ENCODE assay signal across 7 cellular contexts in the genomic region with DNA sequence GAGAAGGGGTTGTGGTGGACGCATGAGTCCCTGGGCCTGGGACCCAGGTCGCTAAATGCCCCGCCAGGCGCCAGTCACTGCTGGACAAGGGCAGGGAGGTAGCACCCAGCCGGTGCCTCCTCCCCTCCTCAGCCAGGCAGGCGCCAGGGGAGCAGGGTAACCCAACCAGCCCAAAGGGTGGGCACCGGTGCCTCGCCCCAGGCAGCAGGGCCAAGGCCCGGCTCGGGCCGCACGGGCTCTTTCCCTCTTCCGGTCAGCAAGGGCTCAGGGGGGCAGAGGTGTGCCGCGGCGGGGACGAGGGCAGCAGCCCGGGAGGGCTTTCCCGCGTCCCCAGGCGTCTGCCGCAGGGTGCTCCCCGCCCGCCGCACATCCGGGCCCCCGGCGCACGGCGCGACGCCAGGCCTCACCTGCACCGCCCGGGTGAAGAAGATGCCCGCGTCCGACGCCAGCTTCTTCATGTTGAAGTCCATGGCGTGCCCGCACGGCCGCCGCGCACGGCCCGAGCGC. TPM values are rescaled to one million over a fixed set of nuclear protein-coding genes. Genes with fewer than 3 reads are reported as not detected.
DNase-seq lines count a peak whose midpoint lies in the region; ATAC-seq and TF ChIP-seq lines count a peak whose summit lies in the region.

No MANE protein-coding gene starts in this region.

- H3K27ac Mint-ChIP-seq in nephron = peak overlapping the region; percentile 51 to 90 (median 72)

- TF ChIP-seq CTCF in nephron (IDR thresholded peaks at IDR 0.05; ENCODE audit: unreplicated experiment in 3 of 3) = no peak

- peaks cover 4% of the 10 kb centered on the region for H3K27me3 Mint-ChIP-seq in nephron (ENCODE audit: low read depth)

- DNase-seq in GDM1 (lab: John Stamatoyannopoulos, UW) = peak; percentile 46
- DNase-seq in HT1080 (ENCODE audit: low read depth) = peak; percentile 38
- peak in 3 of 5 experiments; percentile 70 to 89 (median 82) for DNase-seq in T-helper 2 cell
- DNase-seq in epithelial cell of prostate (ENCODE audit: low read depth, low spot score) = no peak
- no peak for DNase-seq in NCI-H1048 (lab: John Stamatoyannopoulos, UW)

- H3K4me1 Mint-ChIP-seq in nephron = peaks cover 40% of the 10 kb centered on the region

- ATAC-seq in GM21367 (IDR thresholded peaks at IDR 0.05; ENCODE audit: unreplicated experiment) = peak; percentile 32

- H3K4me3 Mint-ChIP-seq in nephron = peak overlapping the region; percentile 83 to 90 (median 89)

- no peaks in the 10 kb centered on the region for H3K9me3 Mint-ChIP-seq in nephron

- H3K36me3 Mint-ChIP-seq in nephron (ENCODE audit: low read depth) = no peaks in the 10 kb centered on the region

- H3K27ac ChIP-seq in epithelial cell of prostate = peak overlapping the region; percentile 62

RNA-seq across cellular contexts. Expression of a gene that starts 0.4 kb away (rescaled TPM):
- 46.6 and 48.5 TPM in 2 replicates for total RNA-seq in HT1080 (2014; rRNA removed; shearing (Covaris generic))
- polyA plus RNA-seq in HT1080 (2015; cell fraction: cytosol; rRNA removed) = 41.9 and 51.0 TPM in 2 replicates
- polyA plus RNA-seq in HT1080 (2015; cell fraction: nucleus; rRNA removed) = 156 and 169 TPM in 2 replicates

RNA-seq across cellular contexts. Expression of a gene that starts 8.7 kb away (rescaled TPM):
- 12.8 and 13.7 TPM in 2 replicates for total RNA-seq in HT1080 (2014; rRNA removed; shearing (Covaris generic))
- 7.3 and 10.8 TPM in 2 replicates for polyA plus RNA-seq in HT1080 (2015; cell fraction: cytosol; rRNA removed)
- 61.4 and 62.0 TPM in 2 replicates for polyA plus RNA-seq in HT1080 (2015; cell fraction: nucleus; rRNA removed)

RNA-seq across cellular contexts. Expression of a gene that starts 53.2 kb away (rescaled TPM):
- total RNA-seq in HT1080 (2014; rRNA removed; shearing (Covaris generic)) = 20.5 and 23.8 TPM in 2 replicates
- 15.6 and 16.6 TPM in 2 replicates for polyA plus RNA-seq in HT1080 (2015; cell fraction: cytosol; rRNA removed)
- 17.9 and 19.5 TPM in 2 replicates for polyA plus RNA-seq in HT1080 (2015; cell fraction: nucleus; rRNA removed)

Comparison
In these comparisons a context has a peak if more than half of its experiments do, and no peak if none do; other contexts are left out.
1. DNase-seq: peak in GDM1 (single experiment), HT1080 (single experiment) and T-helper 2 cell (3 of 5); none in epithelial cell of prostate (single experiment) and NCI-H1048 (single experiment).